1 cellular context compared by ENCODE assay signal in genomic region chr10:126905776-126906703, GRCh38.
TF ChIP-seq lines count a peak whose summit lies in the region.

No MANE protein-coding gene starts in this region.

TF ChIP-seq in HCT116, 20 proteins besides CTCF, POLR2A, EP300 and RAD21 (continued from another document):
- TF ChIP-seq ELF1 (IDR thresholded peaks at IDR 0.05; ENCODE audit: borderline replicate concordance, low read depth), result no peak
